In genomic region chr14:90570463-90570860, GRCh38 we compare ENCODE assay signal across 30 cellular contexts.
"Had no signal": no experiment of that assay in that cellular context is flagged by ENCODE, and none has a peak within 500 bp of the region (broad histone marks: within the 10 kb centered on the region; RNA-seq: fewer than 3 reads in every experiment).

No MANE protein-coding gene starts in this region.

- ATAC-seq: effector memory CD8-positive, alpha-beta T cell; gastrocnemius medialis; left cardiac atrium; left ventricle myocardium superior; naive thymus-derived CD4-positive, alpha-beta T cell; sciatic nerve; WTC11 had no signal

- H3K79me2 ChIP-seq: hepatocyte had no signal

- H3K9me3 Mint-ChIP-seq: activated CD4-positive, alpha-beta memory T cell treated with anti-CD3 and anti-CD28 coated beads, Interleukin-2, amount 10 ng/mL, durations not matched to agents 7 days and 5 days; activated CD4-positive, alpha-beta T cell treated with anti-CD3 and anti-CD28 coated beads, Interleukin-2, amount 10 ng/mL, durations not matched to agents 7 days and 5 days; activated naive CD4-positive, alpha-beta T cell treated with anti-CD3 and anti-CD28 coated beads, Interleukin-2, amount 10 ng/mL, durations not matched to agents 7 days and 5 days; activated T-cell treated with anti-CD3 and anti-CD28 coated beads, Interleukin-2, amount 50 U/mL, for 24 hours; central memory CD8-positive, alpha-beta T cell; effector memory CD8-positive, alpha-beta T cell; mesothelial cell of epicardium; naive thymus-derived CD4-positive, alpha-beta T cell; stimulated activated effector memory CD8-positive, alpha-beta T cell treated with anti-CD3 and anti-CD28 coated beads, Interleukin-12 subunit alpha, Interleukin-12 subunit beta, amount 100 ng/mL, for 72 hours; stimulated activated naive CD8-positive, alpha-beta T cell treated with anti-CD3 and anti-CD28 coated beads, Interleukin-15, Interleukin-2, amounts not matched to agents 100 ng/mL and 50 ng/mL, for 24 hours; WTC11 had no signal

- H3K9me3 ChIP-seq: breast epithelium, colonic mucosa, gastrocnemius medialis, ovary, tibial artery, upper lobe of right lung had no signal

- H2AFZ ChIP-seq: hepatocyte had no signal

- H3K27ac ChIP-seq: colonic mucosa, hepatocyte, ovary, skin epidermis, upper lobe of right lung had no signal

- H3K27ac Mint-ChIP-seq: activated CD4-positive, alpha-beta memory T cell treated with anti-CD3 and anti-CD28 coated beads, Interleukin-2, amount 10 ng/mL, durations not matched to agents 7 days and 5 days; activated CD4-positive, alpha-beta T cell treated with anti-CD3 and anti-CD28 coated beads, Interleukin-2, amount 10 ng/mL, durations not matched to agents 7 days and 5 days; activated naive CD4-positive, alpha-beta T cell treated with anti-CD3 and anti-CD28 coated beads, Interleukin-2, amount 10 ng/mL, durations not matched to agents 7 days and 5 days; activated T-cell treated with anti-CD3 and anti-CD28 coated beads, Interleukin-2, amount 50 U/mL, for 24 hours; effector memory CD8-positive, alpha-beta T cell; mesothelial cell of epicardium; progenitor cell of endocrine pancreas; stimulated activated effector memory CD8-positive, alpha-beta T cell treated with anti-CD3 and anti-CD28 coated beads, Interleukin-12 subunit alpha, Interleukin-12 subunit beta, amount 100 ng/mL, for 72 hours; stimulated activated naive CD8-positive, alpha-beta T cell treated with anti-CD3 and anti-CD28 coated beads, Interleukin-15, Interleukin-2, amounts not matched to agents 100 ng/mL and 50 ng/mL, for 24 hours; WTC11 had no signal

- H3K4me2 ChIP-seq: hepatocyte had no signal

- H3K4me1 Mint-ChIP-seq: activated CD4-positive, alpha-beta T cell treated with anti-CD3 and anti-CD28 coated beads, Interleukin-2, amount 10 ng/mL, durations not matched to agents 7 days and 5 days; activated naive CD4-positive, alpha-beta T cell treated with anti-CD3 and anti-CD28 coated beads, Interleukin-2, amount 10 ng/mL, durations not matched to agents 7 days and 5 days; central memory CD8-positive, alpha-beta T cell; stimulated activated effector memory CD8-positive, alpha-beta T cell treated with anti-CD3 and anti-CD28 coated beads, Interleukin-12 subunit alpha, Interleukin-12 subunit beta, amount 100 ng/mL, for 72 hours had no signal

- H3K27me3 Mint-ChIP-seq: activated CD4-positive, alpha-beta memory T cell treated with anti-CD3 and anti-CD28 coated beads, Interleukin-2, amount 10 ng/mL, durations not matched to agents 7 days and 5 days; activated CD4-positive, alpha-beta T cell treated with anti-CD3 and anti-CD28 coated beads, Interleukin-2, amount 10 ng/mL, durations not matched to agents 7 days and 5 days; activated T-cell treated with anti-CD3 and anti-CD28 coated beads, Interleukin-2, amount 50 U/mL, for 24 hours; central memory CD8-positive, alpha-beta T cell; naive thymus-derived CD4-positive, alpha-beta T cell; progenitor cell of endocrine pancreas; stimulated activated naive CD8-positive, alpha-beta T cell treated with anti-CD3 and anti-CD28 coated beads, Interleukin-15, Interleukin-2, amounts not matched to agents 100 ng/mL and 50 ng/mL, for 24 hours had no signal

- DNase-seq: activated CD4-positive, alpha-beta memory T cell treated with anti-CD3 and anti-CD28 coated beads, Interleukin-2, amount 10 ng/mL, durations not matched to agents 7 days and 5 days; activated CD4-positive, alpha-beta T cell treated with anti-CD3 and anti-CD28 coated beads for 1 hour; activated CD4-positive, alpha-beta T cell treated with anti-CD3 and anti-CD28 coated beads, Interleukin-2, amount 10 ng/mL, durations not matched to agents 7 days and 5 days; activated CD8-positive, alpha-beta memory T cell treated with anti-CD3 and anti-CD28 coated beads, Interleukin-2, amount 50 U/mL, for 48 hours; activated gamma-delta T cell; activated naive CD4-positive, alpha-beta T cell treated with anti-CD3 and anti-CD28 coated beads, Interleukin-2, amount 10 ng/mL, durations not matched to agents 7 days and 5 days; activated T-cell treated with anti-CD3 and anti-CD28 coated beads, Interleukin-2, amount 50 U/mL, for 24 hours; amniotic stem cell; colonic mucosa; effector memory CD8-positive, alpha-beta T cell; gastrocnemius medialis; islet precursor cell; left cardiac atrium; left ventricle myocardium superior; naive thymus-derived CD4-positive, alpha-beta T cell; ovary; stimulated activated CD4-positive, alpha-beta T cell treated with anti-CD3 and anti-CD28 coated beads, Interleukin-4, amount 100 ng/mL, for 24 hours; T-helper 2 cell; tibial artery had no signal

- H3K36me3 ChIP-seq: breast epithelium, colonic mucosa, gastrocnemius medialis, ovary, upper lobe of right lung had no signal

- H3K4me3 Mint-ChIP-seq: activated CD4-positive, alpha-beta memory T cell treated with anti-CD3 and anti-CD28 coated beads, Interleukin-2, amount 10 ng/mL, durations not matched to agents 7 days and 5 days; activated CD4-positive, alpha-beta T cell treated with anti-CD3 and anti-CD28 coated beads, Interleukin-2, amount 10 ng/mL, durations not matched to agents 7 days and 5 days; activated naive CD4-positive, alpha-beta T cell treated with anti-CD3 and anti-CD28 coated beads, Interleukin-2, amount 10 ng/mL, durations not matched to agents 7 days and 5 days; activated T-cell treated with anti-CD3 and anti-CD28 coated beads, Interleukin-2, amount 50 U/mL, for 24 hours; central memory CD8-positive, alpha-beta T cell; effector memory CD8-positive, alpha-beta T cell; mesothelial cell of epicardium; naive thymus-derived CD4-positive, alpha-beta T cell; stimulated activated effector memory CD8-positive, alpha-beta T cell treated with anti-CD3 and anti-CD28 coated beads, Interleukin-12 subunit alpha, Interleukin-12 subunit beta, amount 100 ng/mL, for 72 hours; stimulated activated naive CD8-positive, alpha-beta T cell treated with anti-CD3 and anti-CD28 coated beads, Interleukin-15, Interleukin-2, amounts not matched to agents 100 ng/mL and 50 ng/mL, for 24 hours; WTC11 had no signal

- H3K4me1 ChIP-seq: breast epithelium, colonic mucosa had no signal

- H3K27me3 ChIP-seq: breast epithelium, colonic mucosa, gastrocnemius medialis, hepatocyte, ovary, tibial artery, upper lobe of right lung had no signal

- H3K36me3 Mint-ChIP-seq: activated naive CD4-positive, alpha-beta T cell treated with anti-CD3 and anti-CD28 coated beads, Interleukin-2, amount 10 ng/mL, durations not matched to agents 7 days and 5 days; naive thymus-derived CD4-positive, alpha-beta T cell; stimulated activated effector memory CD8-positive, alpha-beta T cell treated with anti-CD3 and anti-CD28 coated beads, Interleukin-12 subunit alpha, Interleukin-12 subunit beta, amount 100 ng/mL, for 72 hours; WTC11 had no signal

- H3K4me3 ChIP-seq: breast epithelium, colonic mucosa, gastrocnemius medialis, hepatocyte, ovary, skin epidermis, tibial artery, upper lobe of right lung had no signal
